Comparison of ENCODE assay signal across 1 cellular context in the genomic region with DNA sequence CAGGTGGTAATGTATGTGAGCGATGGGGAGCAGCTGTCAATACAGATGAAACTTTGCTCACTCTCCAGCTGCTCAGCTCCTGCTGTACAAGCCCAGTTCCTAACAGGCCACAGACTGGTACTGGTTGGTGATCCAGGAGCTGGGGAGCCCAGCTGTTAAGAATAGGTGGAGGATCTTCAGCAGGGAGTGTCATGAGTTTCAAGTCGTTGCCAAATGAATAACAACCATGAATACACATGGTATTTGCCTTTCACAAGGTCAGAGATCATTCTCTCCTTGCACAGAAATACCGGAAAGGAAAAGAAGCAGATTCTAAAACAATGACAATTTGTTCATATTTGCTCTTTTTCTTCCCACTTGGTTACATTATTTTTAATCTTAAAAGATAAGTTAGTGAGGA.
TF ChIP-seq lines count a peak whose summit lies in the region.

No MANE protein-coding gene starts in this region.

TF ChIP-seq in HepG2, 621 proteins besides CTCF, POLR2A, EP300 and RAD21 (continues in another document):
- TF ChIP-seq RXRA (CRISPR knock-in tag; IDR thresholded peaks at IDR 0.05), result no peak
- no peak for TF ChIP-seq ZFP82 (CRISPR knock-in tag; IDR thresholded peaks at IDR 0.05; ENCODE audit: borderline replicate concordance)
- no peak for TF ChIP-seq ZBTB20 (CRISPR knock-in tag; IDR thresholded peaks at IDR 0.05; ENCODE audit: borderline replicate concordance, low read depth)
- no peak for TF ChIP-seq GATA4 (IDR thresholded peaks at IDR 0.05; ENCODE audit: borderline replicate concordance, low read depth)
- TF ChIP-seq ZNF207 (IDR thresholded peaks at IDR 0.05; ENCODE audit: borderline replicate concordance), result no peak
- TF ChIP-seq, protein P1, sequence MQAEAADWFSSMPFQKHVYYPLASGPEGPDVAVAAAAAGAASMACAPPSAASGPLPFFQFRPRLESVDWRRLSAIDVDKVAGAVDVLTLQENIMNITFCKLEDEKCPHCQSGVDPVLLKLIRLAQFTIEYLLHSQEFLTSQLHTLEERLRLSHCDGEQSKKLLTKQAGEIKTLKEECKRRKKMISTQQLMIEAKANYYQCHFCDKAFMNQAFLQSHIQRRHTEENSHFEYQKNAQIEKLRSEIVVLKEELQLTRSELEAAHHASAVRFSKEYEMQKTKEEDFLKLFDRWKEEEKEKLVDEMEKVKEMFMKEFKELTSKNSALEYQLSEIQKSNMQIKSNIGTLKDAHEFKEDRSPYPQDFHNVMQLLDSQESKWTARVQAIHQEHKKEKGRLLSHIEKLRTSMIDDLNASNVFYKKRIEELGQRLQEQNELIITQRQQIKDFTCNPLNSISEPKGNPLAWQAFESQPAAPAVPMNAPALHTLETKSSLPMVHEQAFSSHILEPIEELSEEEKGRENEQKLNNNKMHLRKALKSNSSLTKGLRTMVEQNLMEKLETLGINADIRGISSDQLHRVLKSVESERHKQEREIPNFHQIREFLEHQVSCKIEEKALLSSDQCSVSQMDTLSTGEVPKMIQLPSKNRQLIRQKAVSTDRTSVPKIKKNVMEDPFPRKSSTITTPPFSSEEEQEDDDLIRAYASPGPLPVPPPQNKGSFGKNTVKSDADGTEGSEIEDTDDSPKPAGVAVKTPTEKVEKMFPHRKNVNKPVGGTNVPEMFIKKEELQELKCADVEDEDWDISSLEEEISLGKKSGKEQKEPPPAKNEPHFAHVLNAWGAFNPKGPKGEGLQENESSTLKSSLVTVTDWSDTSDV (CRISPR knock-in tag; IDR thresholded peaks at IDR 0.05), result no peak
- TF ChIP-seq NPAS2 (CRISPR knock-in tag; IDR thresholded peaks at IDR 0.05; ENCODE audit: borderline replicate concordance), result no peak
- TF ChIP-seq SALL2 (CRISPR knock-in tag; IDR thresholded peaks at IDR 0.05), result no peak
- TF ChIP-seq MAFG (CRISPR knock-in tag; IDR thresholded peaks at IDR 0.05), result no peak
- TF ChIP-seq ZMYM2 (CRISPR knock-in tag; IDR thresholded peaks at IDR 0.05), result no peak
- TF ChIP-seq SOX6 (IDR thresholded peaks at IDR 0.05), result no peak
- peak; percentile 61; the same call in 1 of the 2 replicates for TF ChIP-seq SOX6 (CRISPR knock-in tag; IDR thresholded peaks at IDR 0.05)
- TF ChIP-seq, protein P2, sequence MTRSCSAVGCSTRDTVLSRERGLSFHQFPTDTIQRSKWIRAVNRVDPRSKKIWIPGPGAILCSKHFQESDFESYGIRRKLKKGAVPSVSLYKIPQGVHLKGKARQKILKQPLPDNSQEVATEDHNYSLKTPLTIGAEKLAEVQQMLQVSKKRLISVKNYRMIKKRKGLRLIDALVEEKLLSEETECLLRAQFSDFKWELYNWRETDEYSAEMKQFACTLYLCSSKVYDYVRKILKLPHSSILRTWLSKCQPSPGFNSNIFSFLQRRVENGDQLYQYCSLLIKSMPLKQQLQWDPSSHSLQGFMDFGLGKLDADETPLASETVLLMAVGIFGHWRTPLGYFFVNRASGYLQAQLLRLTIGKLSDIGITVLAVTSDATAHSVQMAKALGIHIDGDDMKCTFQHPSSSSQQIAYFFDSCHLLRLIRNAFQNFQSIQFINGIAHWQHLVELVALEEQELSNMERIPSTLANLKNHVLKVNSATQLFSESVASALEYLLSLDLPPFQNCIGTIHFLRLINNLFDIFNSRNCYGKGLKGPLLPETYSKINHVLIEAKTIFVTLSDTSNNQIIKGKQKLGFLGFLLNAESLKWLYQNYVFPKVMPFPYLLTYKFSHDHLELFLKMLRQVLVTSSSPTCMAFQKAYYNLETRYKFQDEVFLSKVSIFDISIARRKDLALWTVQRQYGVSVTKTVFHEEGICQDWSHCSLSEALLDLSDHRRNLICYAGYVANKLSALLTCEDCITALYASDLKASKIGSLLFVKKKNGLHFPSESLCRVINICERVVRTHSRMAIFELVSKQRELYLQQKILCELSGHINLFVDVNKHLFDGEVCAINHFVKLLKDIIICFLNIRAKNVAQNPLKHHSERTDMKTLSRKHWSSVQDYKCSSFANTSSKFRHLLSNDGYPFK (CRISPR knock-in tag; IDR thresholded peaks at IDR 0.05; ENCODE audit: borderline replicate concordance), result no peak
- TF ChIP-seq, protein P3, sequence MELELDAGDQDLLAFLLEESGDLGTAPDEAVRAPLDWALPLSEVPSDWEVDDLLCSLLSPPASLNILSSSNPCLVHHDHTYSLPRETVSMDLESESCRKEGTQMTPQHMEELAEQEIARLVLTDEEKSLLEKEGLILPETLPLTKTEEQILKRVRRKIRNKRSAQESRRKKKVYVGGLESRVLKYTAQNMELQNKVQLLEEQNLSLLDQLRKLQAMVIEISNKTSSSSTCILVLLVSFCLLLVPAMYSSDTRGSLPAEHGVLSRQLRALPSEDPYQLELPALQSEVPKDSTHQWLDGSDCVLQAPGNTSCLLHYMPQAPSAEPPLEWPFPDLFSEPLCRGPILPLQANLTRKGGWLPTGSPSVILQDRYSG (CRISPR knock-in tag; IDR thresholded peaks at IDR 0.05), result no peak
- TF ChIP-seq, protein P4, sequence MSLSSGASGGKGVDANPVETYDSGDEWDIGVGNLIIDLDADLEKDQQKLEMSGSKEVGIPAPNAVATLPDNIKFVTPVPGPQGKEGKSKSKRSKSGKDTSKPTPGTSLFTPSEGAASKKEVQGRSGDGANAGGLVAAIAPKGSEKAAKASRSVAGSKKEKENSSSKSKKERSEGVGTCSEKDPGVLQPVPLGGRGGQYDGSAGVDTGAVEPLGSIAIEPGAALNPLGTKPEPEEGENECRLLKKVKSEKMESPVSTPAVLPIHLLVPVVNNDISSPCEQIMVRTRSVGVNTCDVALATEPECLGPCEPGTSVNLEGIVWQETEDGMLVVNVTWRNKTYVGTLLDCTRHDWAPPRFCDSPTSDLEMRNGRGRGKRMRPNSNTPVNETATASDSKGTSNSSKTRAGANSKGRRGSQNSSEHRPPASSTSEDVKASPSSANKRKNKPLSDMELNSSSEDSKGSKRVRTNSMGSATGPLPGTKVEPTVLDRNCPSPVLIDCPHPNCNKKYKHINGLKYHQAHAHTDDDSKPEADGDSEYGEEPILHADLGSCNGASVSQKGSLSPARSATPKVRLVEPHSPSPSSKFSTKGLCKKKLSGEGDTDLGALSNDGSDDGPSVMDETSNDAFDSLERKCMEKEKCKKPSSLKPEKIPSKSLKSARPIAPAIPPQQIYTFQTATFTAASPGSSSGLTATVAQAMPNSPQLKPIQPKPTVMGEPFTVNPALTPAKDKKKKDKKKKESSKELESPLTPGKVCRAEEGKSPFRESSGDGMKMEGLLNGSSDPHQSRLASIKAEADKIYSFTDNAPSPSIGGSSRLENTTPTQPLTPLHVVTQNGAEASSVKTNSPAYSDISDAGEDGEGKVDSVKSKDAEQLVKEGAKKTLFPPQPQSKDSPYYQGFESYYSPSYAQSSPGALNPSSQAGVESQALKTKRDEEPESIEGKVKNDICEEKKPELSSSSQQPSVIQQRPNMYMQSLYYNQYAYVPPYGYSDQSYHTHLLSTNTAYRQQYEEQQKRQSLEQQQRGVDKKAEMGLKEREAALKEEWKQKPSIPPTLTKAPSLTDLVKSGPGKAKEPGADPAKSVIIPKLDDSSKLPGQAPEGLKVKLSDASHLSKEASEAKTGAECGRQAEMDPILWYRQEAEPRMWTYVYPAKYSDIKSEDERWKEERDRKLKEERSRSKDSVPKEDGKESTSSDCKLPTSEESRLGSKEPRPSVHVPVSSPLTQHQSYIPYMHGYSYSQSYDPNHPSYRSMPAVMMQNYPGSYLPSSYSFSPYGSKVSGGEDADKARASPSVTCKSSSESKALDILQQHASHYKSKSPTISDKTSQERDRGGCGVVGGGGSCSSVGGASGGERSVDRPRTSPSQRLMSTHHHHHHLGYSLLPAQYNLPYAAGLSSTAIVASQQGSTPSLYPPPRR (CRISPR knock-in tag; IDR thresholded peaks at IDR 0.05; ENCODE audit: borderline replicate concordance), result no peak
- no peak for TF ChIP-seq TBP (CRISPR knock-in tag; IDR thresholded peaks at IDR 0.05)
- 0 out of 2 replicates have a peak, but pooled peaks have one; percentile 9 for TF ChIP-seq ZNF644 (CRISPR knock-in tag; IDR thresholded peaks at IDR 0.05; ENCODE audit: low read depth)
- TF ChIP-seq NFKBIZ (CRISPR knock-in tag; IDR thresholded peaks at IDR 0.05), result no peak
- TF ChIP-seq, protein P5, sequence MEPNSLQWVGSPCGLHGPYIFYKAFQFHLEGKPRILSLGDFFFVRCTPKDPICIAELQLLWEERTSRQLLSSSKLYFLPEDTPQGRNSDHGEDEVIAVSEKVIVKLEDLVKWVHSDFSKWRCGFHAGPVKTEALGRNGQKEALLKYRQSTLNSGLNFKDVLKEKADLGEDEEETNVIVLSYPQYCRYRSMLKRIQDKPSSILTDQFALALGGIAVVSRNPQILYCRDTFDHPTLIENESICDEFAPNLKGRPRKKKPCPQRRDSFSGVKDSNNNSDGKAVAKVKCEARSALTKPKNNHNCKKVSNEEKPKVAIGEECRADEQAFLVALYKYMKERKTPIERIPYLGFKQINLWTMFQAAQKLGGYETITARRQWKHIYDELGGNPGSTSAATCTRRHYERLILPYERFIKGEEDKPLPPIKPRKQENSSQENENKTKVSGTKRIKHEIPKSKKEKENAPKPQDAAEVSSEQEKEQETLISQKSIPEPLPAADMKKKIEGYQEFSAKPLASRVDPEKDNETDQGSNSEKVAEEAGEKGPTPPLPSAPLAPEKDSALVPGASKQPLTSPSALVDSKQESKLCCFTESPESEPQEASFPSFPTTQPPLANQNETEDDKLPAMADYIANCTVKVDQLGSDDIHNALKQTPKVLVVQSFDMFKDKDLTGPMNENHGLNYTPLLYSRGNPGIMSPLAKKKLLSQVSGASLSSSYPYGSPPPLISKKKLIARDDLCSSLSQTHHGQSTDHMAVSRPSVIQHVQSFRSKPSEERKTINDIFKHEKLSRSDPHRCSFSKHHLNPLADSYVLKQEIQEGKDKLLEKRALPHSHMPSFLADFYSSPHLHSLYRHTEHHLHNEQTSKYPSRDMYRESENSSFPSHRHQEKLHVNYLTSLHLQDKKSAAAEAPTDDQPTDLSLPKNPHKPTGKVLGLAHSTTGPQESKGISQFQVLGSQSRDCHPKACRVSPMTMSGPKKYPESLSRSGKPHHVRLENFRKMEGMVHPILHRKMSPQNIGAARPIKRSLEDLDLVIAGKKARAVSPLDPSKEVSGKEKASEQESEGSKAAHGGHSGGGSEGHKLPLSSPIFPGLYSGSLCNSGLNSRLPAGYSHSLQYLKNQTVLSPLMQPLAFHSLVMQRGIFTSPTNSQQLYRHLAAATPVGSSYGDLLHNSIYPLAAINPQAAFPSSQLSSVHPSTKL (CRISPR knock-in tag; IDR thresholded peaks at IDR 0.05), result peak; percentile 84
- TF ChIP-seq, protein P6, sequence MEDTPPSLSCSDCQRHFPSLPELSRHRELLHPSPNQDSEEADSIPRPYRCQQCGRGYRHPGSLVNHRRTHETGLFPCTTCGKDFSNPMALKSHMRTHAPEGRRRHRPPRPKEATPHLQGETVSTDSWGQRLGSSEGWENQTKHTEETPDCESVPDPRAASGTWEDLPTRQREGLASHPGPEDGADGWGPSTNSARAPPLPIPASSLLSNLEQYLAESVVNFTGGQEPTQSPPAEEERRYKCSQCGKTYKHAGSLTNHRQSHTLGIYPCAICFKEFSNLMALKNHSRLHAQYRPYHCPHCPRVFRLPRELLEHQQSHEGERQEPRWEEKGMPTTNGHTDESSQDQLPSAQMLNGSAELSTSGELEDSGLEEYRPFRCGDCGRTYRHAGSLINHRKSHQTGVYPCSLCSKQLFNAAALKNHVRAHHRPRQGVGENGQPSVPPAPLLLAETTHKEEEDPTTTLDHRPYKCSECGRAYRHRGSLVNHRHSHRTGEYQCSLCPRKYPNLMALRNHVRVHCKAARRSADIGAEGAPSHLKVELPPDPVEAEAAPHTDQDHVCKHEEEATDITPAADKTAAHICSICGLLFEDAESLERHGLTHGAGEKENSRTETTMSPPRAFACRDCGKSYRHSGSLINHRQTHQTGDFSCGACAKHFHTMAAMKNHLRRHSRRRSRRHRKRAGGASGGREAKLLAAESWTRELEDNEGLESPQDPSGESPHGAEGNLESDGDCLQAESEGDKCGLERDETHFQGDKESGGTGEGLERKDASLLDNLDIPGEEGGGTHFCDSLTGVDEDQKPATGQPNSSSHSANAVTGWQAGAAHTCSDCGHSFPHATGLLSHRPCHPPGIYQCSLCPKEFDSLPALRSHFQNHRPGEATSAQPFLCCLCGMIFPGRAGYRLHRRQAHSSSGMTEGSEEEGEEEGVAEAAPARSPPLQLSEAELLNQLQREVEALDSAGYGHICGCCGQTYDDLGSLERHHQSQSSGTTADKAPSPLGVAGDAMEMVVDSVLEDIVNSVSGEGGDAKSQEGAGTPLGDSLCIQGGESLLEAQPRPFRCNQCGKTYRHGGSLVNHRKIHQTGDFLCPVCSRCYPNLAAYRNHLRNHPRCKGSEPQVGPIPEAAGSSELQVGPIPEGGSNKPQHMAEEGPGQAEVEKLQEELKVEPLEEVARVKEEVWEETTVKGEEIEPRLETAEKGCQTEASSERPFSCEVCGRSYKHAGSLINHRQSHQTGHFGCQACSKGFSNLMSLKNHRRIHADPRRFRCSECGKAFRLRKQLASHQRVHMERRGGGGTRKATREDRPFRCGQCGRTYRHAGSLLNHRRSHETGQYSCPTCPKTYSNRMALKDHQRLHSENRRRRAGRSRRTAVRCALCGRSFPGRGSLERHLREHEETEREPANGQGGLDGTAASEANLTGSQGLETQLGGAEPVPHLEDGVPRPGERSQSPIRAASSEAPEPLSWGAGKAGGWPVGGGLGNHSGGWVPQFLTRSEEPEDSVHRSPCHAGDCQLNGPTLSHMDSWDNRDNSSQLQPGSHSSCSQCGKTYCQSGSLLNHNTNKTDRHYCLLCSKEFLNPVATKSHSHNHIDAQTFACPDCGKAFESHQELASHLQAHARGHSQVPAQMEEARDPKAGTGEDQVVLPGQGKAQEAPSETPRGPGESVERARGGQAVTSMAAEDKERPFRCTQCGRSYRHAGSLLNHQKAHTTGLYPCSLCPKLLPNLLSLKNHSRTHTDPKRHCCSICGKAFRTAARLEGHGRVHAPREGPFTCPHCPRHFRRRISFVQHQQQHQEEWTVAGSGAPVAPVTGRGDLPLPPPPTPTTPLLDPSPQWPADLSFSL (CRISPR knock-in tag; IDR thresholded peaks at IDR 0.05), result no peak
- peak in 1 of 2 experiments; percentile 17; a peak in 1 of 4 replicates for TF ChIP-seq NR2F1 (CRISPR knock-in tag; IDR thresholded peaks at IDR 0.05)
- TF ChIP-seq ZNF101 (CRISPR knock-in tag; IDR thresholded peaks at IDR 0.05; ENCODE audit: borderline replicate concordance, low read depth), result no peak
- TF ChIP-seq ARNT2 (CRISPR knock-in tag; IDR thresholded peaks at IDR 0.05; ENCODE audit: low read depth), result no peak
- no peak for TF ChIP-seq CENPT (CRISPR knock-in tag; IDR thresholded peaks at IDR 0.05; ENCODE audit: low read depth)
- TF ChIP-seq ZNF282 (IDR thresholded peaks at IDR 0.05; ENCODE audit: partially characterized antibody), result no peak
- TF ChIP-seq NFIC (IDR thresholded peaks at IDR 0.05; ENCODE audit: low read length), result no peak
- 0 out of 2 replicates have a peak, but pooled peaks have one; percentile 46 for TF ChIP-seq ZNF292 (CRISPR knock-in tag; IDR thresholded peaks at IDR 0.05; ENCODE audit: borderline replicate concordance, low read depth)
- no peak for TF ChIP-seq ZNF577 (CRISPR knock-in tag; IDR thresholded peaks at IDR 0.05; ENCODE audit: borderline replicate concordance, low read depth)
